ENCODE assay signal across 24 cellular contexts in genomic region chr18:6031004-6031403, GRCh38.
"Had no signal": no experiment of that assay in that cellular context is flagged by ENCODE, and none has a peak within 500 bp of the region (broad histone marks: within the 10 kb centered on the region; RNA-seq: fewer than 3 reads in every experiment).

No MANE protein-coding gene starts in this region.

- DNase-seq: activated CD4-positive, alpha-beta T cell treated with anti-CD3 and anti-CD28 coated beads for 1 hour; activated CD4-positive, alpha-beta T cell treated with anti-CD3 and anti-CD28 coated beads, Interleukin-2, amount 50 U/mL, for 1 hour; activated CD8-positive, alpha-beta T cell treated with anti-CD3 and anti-CD28 coated beads, Interleukin-2, amount 10 ng/mL, durations not matched to agents 7 days and 5 days; activated naive CD4-positive, alpha-beta T cell; activated naive CD8-positive, alpha-beta T cell treated with anti-CD3 and anti-CD28 coated beads, Interleukin-2, amount 10 ng/mL, durations not matched to agents 7 days and 5 days; amygdala; effector CD4-positive, alpha-beta T cell; erythroblast; gastrocnemius medialis; hypothalamus; nucleus accumbens; stimulated activated CD4-positive, alpha-beta T cell treated with anti-CD3 and anti-CD28 coated beads, Interleukin-4, amount 100 ng/mL, for 1 hour; stimulated activated naive CD4-positive, alpha-beta T cell; T-cell; upper lobe of right lung; WERI-Rb-1 had no signal

- H3K36me3 ChIP-seq: gastrocnemius medialis, spleen, upper lobe of right lung, WERI-Rb-1 had no signal

- FAIRE-seq: endometrium, TTC549 had no signal

- H3K4me3 Mint-ChIP-seq: activated CD8-positive, alpha-beta T cell treated with anti-CD3 and anti-CD28 coated beads, Interleukin-2, amount 10 ng/mL, durations not matched to agents 7 days and 5 days; activated naive CD8-positive, alpha-beta T cell treated with anti-CD3 and anti-CD28 coated beads, Interleukin-2, amount 10 ng/mL, durations not matched to agents 7 days and 5 days; dendritic cell treated with granulocyte-macrophage colony-stimulating factor and Interleukin-4, amounts not matched to agents 40 ng/mL and 50 ng/mL, for 4 days; memory B cell; nephron; T-cell; T-helper 2 cell treated with Interferon-gamma antibody and Interleukin-4, amounts not matched to agents 5 μg/mL and 100 μg/mL, for 36 hours had no signal

- H3K4me1 ChIP-seq: gastrocnemius medialis, spleen, upper lobe of right lung had no signal

- H3K27ac Mint-ChIP-seq: activated CD8-positive, alpha-beta T cell treated with anti-CD3 and anti-CD28 coated beads, Interleukin-2, amount 10 ng/mL, durations not matched to agents 7 days and 5 days; activated naive CD8-positive, alpha-beta T cell treated with anti-CD3 and anti-CD28 coated beads, Interleukin-2, amount 10 ng/mL, durations not matched to agents 7 days and 5 days; activated T-helper 2 cell treated with anti-CD3 and anti-CD28 coated beads, Interferon-gamma antibody, Interleukin-2, Interleukin-4, amounts not matched to agents 10 μg/mL and 5 μg/mL and 100 μg/mL, durations not matched to agents 14 hours and 24 hours and 36 hours; dendritic cell treated with granulocyte-macrophage colony-stimulating factor and Interleukin-4, amounts not matched to agents 40 ng/mL and 50 ng/mL, for 4 days; memory B cell; nephron; T-cell; T-helper 2 cell treated with Interferon-gamma antibody and Interleukin-4, amounts not matched to agents 5 μg/mL and 100 μg/mL, for 36 hours had no signal

- H3K27me3 Mint-ChIP-seq: dendritic cell treated with granulocyte-macrophage colony-stimulating factor and Interleukin-4, amounts not matched to agents 40 ng/mL and 50 ng/mL, for 4 days; memory B cell; T-cell had no signal

- H3K9me3 ChIP-seq: gastrocnemius medialis, upper lobe of right lung had no signal

- H3K36me3 Mint-ChIP-seq: activated naive CD8-positive, alpha-beta T cell treated with anti-CD3 and anti-CD28 coated beads, Interleukin-2, amount 10 ng/mL, durations not matched to agents 7 days and 5 days; memory B cell; T-cell had no signal

- H3K27me3 ChIP-seq: gastrocnemius medialis, spleen, upper lobe of right lung had no signal

- H3K4me1 Mint-ChIP-seq: activated naive CD8-positive, alpha-beta T cell treated with anti-CD3 and anti-CD28 coated beads, Interleukin-2, amount 10 ng/mL, durations not matched to agents 7 days and 5 days; memory B cell; T-cell had no signal

- H3K4me3 ChIP-seq: gastrocnemius medialis, spleen, upper lobe of right lung had no signal

- ATAC-seq: activated CD8-positive, alpha-beta T cell treated with anti-CD3 and anti-CD28 coated beads, Interleukin-2, amount 10 ng/mL, durations not matched to agents 7 days and 5 days; gastrocnemius medialis; T-cell; upper lobe of right lung had no signal

- H3K27ac ChIP-seq: gastrocnemius medialis, spleen, upper lobe of right lung, WERI-Rb-1 had no signal
